Comparison of ENCODE assay signal across 17 cellular contexts in genomic region chr7:73354787-73355186, GRCh38. TPM values are rescaled to one million over a fixed set of nuclear protein-coding genes. Genes with fewer than 3 reads are reported as not detected.
A peak's percentile ranks its signal among the peaks of the same experiment; 100 is the strongest.
DNase-seq lines count a peak whose midpoint lies in the region; ATAC-seq and TF ChIP-seq lines count a peak whose summit lies in the region.
"Had no signal": no experiment of that assay in that cellular context is flagged by ENCODE, and none has a peak within 500 bp of the region (broad histone marks: within the 10 kb centered on the region; RNA-seq: fewer than 3 reads in every experiment).

No MANE protein-coding gene starts in this region.

- no peaks in the 10 kb centered on the region for H3K9me2 ChIP-seq in GM23338 (ENCODE audit: insufficient read depth)

- no peak overlapping the region for H4K91ac ChIP-seq in neuronal stem cell (ENCODE audit: low read depth, low read length, poor library complexity)

- no peak for TF ChIP-seq POLR2A in stomach (IDR thresholded peaks at IDR 0.05)

- H3K9ac ChIP-seq in iPS-20b (ENCODE audit: low read depth, low read length) (0 out of 2 replicates have a peak overlapping the region, but pooled peaks have one; percentile 18), neuronal stem cell (ENCODE audit: low read depth, low read length, poor library complexity) (no peak overlapping the region)

- H3K27ac ChIP-seq in GM23338 (ENCODE audit: low read depth) (no peak overlapping the region), iPS-20b (ENCODE audit: low read length) (no peak overlapping the region), neuronal stem cell (replicated peaks; ENCODE audit: low read length) (no peak overlapping the region), stomach (no peak overlapping the region)
- H3K27ac ChIP-seq: C4-2B had no signal

- H3K79me1 ChIP-seq in neuronal stem cell (ENCODE audit: low read depth, low read length): no peaks in the 10 kb centered on the region

- H2AK5ac ChIP-seq in neuronal stem cell (ENCODE audit: low read depth, low read length): no peak overlapping the region

- H3K4me3 ChIP-seq in GM23338 (no peak overlapping the region), iPS-20b (ENCODE audit: low read length) (no peak overlapping the region), neuronal stem cell (ENCODE audit: low read length in 2 of 2) (no peak overlapping the region), stomach (no peak overlapping the region)
- H3K4me3 ChIP-seq: GM12878, HAP-1 had no signal

- no peaks in the 10 kb centered on the region for H3K4me1 ChIP-seq in GM23338 (ENCODE audit: insufficient read depth)
- H3K4me1 ChIP-seq in iPS-20b (ENCODE audit: insufficient read depth, low read length): peaks cover 7% of the 10 kb centered on the region
- H3K4me1 ChIP-seq in neuronal stem cell (ENCODE audit: control insufficient read depth in 2 of 2, insufficient read depth in 1 of 2, low read depth in 1 of 2, low read length in 2 of 2): peaks cover 7 to 14% of the 10 kb centered on the region in 2 donors
- peaks cover 5 to 18% (median 16%) of the 10 kb centered on the region in 4 donors for H3K4me1 ChIP-seq in stomach
- H3K4me1 ChIP-seq: BE2C, HAP-1 had no signal

- peaks cover 3% of the 10 kb centered on the region; the same call in 2 of the 3 replicates for H3K36me3 Mint-ChIP-seq in GM23338 (ENCODE audit: low read depth)
- H3K36me3 Mint-ChIP-seq in WTC11: peaks cover 11% of the 10 kb centered on the region
- H3K36me3 Mint-ChIP-seq in stimulated activated memory B cell treated with anti-CD40 and anti-IgM and Interleukin-4, amounts not matched to agents 10 μg/mL and 1 μg/mL and 100 μg/mL, for 72 hours: no peaks in the 10 kb centered on the region
- H3K36me3 Mint-ChIP-seq: CD4-positive, alpha-beta memory T cell had no signal

- H4K20me1 ChIP-seq in GM23338 (replicated peaks; ENCODE audit: insufficient read depth): no peaks in the 10 kb centered on the region

- no CpG with 5 or more reads among the region's 16 CpGs for WGBS in neuronal stem cell (ENCODE audit: extremely low coverage in 2 of 2, insufficient read length in 2 of 2, insufficient replicate concordance in 1 of 2), 2 donors
- WGBS in stomach, 5 donors: 82 to 95% (median 90%) methylated on average over 12 to 16 of the region's 16 CpGs

- peak overlapping the region; percentile 8 for H3K23ac ChIP-seq in neuronal stem cell (ENCODE audit: low read depth, low read length, poor library complexity)

- peak overlapping the region; percentile 81; the same call in 1 of the 2 replicates for H2AFZ ChIP-seq in GM23338
- H2AFZ ChIP-seq in neuronal stem cell (ENCODE audit: low read length): peak overlapping the region; percentile 83

- no peak for TF ChIP-seq CTCF in GM23338 (conservative IDR thresholded peaks at IDR 0.05; ENCODE audit: low read depth in 2 of 2)
- TF ChIP-seq CTCF in WTC11 (IDR thresholded peaks at IDR 0.05): no peak
- TF ChIP-seq CTCF in GM20000 (IDR thresholded peaks at IDR 0.05; ENCODE audit: extremely low read depth, missing control alignments): no peak
- no peak for TF ChIP-seq CTCF in stomach (IDR thresholded peaks at IDR 0.05)

- TF ChIP-seq EP300 in stomach (IDR thresholded peaks at IDR 0.05): no peak

- no peaks in the 10 kb centered on the region for H3F3A ChIP-seq in GM23338 (replicated peaks; ENCODE audit: low read depth)

- peak overlapping the region; percentile 49 for H3K18ac ChIP-seq in neuronal stem cell (ENCODE audit: low read length)

- CTCF ChIA-PET in WTC11 (lab: Charles Lee): interaction anchor here (1.2 to 1.6 kb wide), 2 partner anchors 12 to 31 kb away, joined by 3 to 6 read pairs; no protein-coding TSS in a partner anchor

- H3K27ac Mint-ChIP-seq in GM23338: no peak overlapping the region
- no peak overlapping the region for H3K27ac Mint-ChIP-seq in WTC11
- no peak overlapping the region for H3K27ac Mint-ChIP-seq in stimulated activated memory B cell treated with anti-CD40 and anti-IgM and Interleukin-4, amounts not matched to agents 10 μg/mL and 1 μg/mL and 100 μg/mL, for 72 hours
- H3K27ac Mint-ChIP-seq: CD4-positive, alpha-beta memory T cell; HFFc6 had no signal

- no peak overlapping the region for H2BK120ac ChIP-seq in neuronal stem cell (ENCODE audit: low read depth, low read length)

- H3K9me3 Mint-ChIP-seq in GM23338 (peaks cover 8% of the 10 kb centered on the region), WTC11 (peaks cover 15% of the 10 kb centered on the region)
- peaks cover 6% of the 10 kb centered on the region for H3K9me3 Mint-ChIP-seq in stimulated activated memory B cell treated with anti-CD40 and anti-IgM and Interleukin-4, amounts not matched to agents 10 μg/mL and 1 μg/mL and 100 μg/mL, for 72 hours
- H3K9me3 Mint-ChIP-seq: HFFc6 had no signal

- H3K36me3 ChIP-seq in GM23338 (ENCODE audit: insufficient read depth): no peaks in the 10 kb centered on the region
- H3K36me3 ChIP-seq in iPS-20b (ENCODE audit: insufficient read depth, low read depth, low read length): no peaks in the 10 kb centered on the region
- no peaks in the 10 kb centered on the region for H3K36me3 ChIP-seq in neuronal stem cell (replicated peaks in 1 of 2; ENCODE audit: control insufficient read depth in 2 of 2, insufficient read depth in 2 of 2, low read length in 2 of 2)
- H3K36me3 ChIP-seq in stomach: no peaks in the 10 kb centered on the region
- H3K36me3 ChIP-seq: BE2C, HAP-1 had no signal

- H3K79me2 ChIP-seq in GM23338 (replicated peaks; ENCODE audit: insufficient read depth): no peaks in the 10 kb centered on the region

- no peak overlapping the region for H3K4me3 Mint-ChIP-seq in GM23338
- H3K4me3 Mint-ChIP-seq in WTC11: no peak overlapping the region
- no peak overlapping the region for H3K4me3 Mint-ChIP-seq in stimulated activated memory B cell treated with anti-CD40 and anti-IgM and Interleukin-4, amounts not matched to agents 10 μg/mL and 1 μg/mL and 100 μg/mL, for 72 hours
- H3K4me3 Mint-ChIP-seq: CD4-positive, alpha-beta memory T cell; HFFc6 had no signal

- H2BK12ac ChIP-seq in neuronal stem cell (ENCODE audit: low read length): no peak overlapping the region

- POLR2A ChIA-PET in WTC11 (lab: Charles Lee): no interaction called here

- intact Hi-C loops in stomach (cut with DNase I; ENCODE audit: low total_unique reads): no loop called here

- H3K9me3 ChIP-seq in iPS-20b (ENCODE audit: insufficient read depth, low read depth, low read length): no peaks in the 10 kb centered on the region
- H3K9me3 ChIP-seq in neuronal stem cell (replicated peaks in 1 of 2; ENCODE audit: control insufficient read depth in 2 of 2, insufficient read depth in 1 of 2, low read depth in 1 of 2, low read length in 2 of 2): peaks cover 4 to 11% of the 10 kb centered on the region in 2 donors
- peaks cover 0 to 3% (median 0%) of the 10 kb centered on the region in 4 donors for H3K9me3 ChIP-seq in stomach
- H3K9me3 ChIP-seq: BE2C, HAP-1 had no signal

- H3K4me2 ChIP-seq in GM23338: no peak overlapping the region
- no peak overlapping the region for H3K4me2 ChIP-seq in neuronal stem cell (ENCODE audit: insufficient read depth, low read length, poor library complexity, severe bottlenecking)

- peak overlapping the region; percentile 66 for H2BK15ac ChIP-seq in neuronal stem cell (ENCODE audit: low read length)

- H3K27me3 ChIP-seq in GM23338 (ENCODE audit: insufficient read depth): no peaks in the 10 kb centered on the region
- no peaks in the 10 kb centered on the region for H3K27me3 ChIP-seq in iPS-20b (ENCODE audit: insufficient read depth, low read length)
- H3K27me3 ChIP-seq in neuronal stem cell (ENCODE audit: control insufficient read depth in 3 of 3, insufficient read depth in 3 of 3, low read depth in 1 of 3, low read length in 3 of 3): no peaks in the 10 kb centered on the region
- peaks cover 0 to 14% (median 0%) of the 10 kb centered on the region in 3 donors for H3K27me3 ChIP-seq in stomach
- H3K27me3 ChIP-seq: BE2C had no signal

- H3K4me1 Mint-ChIP-seq in GM23338 (peaks cover 14% of the 10 kb centered on the region), WTC11 (peaks cover 23% of the 10 kb centered on the region)
- H3K4me1 Mint-ChIP-seq in stimulated activated memory B cell treated with anti-CD40 and anti-IgM and Interleukin-4, amounts not matched to agents 10 μg/mL and 1 μg/mL and 100 μg/mL, for 72 hours: no peaks in the 10 kb centered on the region
- H3K4me1 Mint-ChIP-seq: CD4-positive, alpha-beta memory T cell had no signal

- H3K27me3 Mint-ChIP-seq in GM23338 (ENCODE audit: insufficient read depth, low read depth, poor library complexity) (peaks cover 7% of the 10 kb centered on the region), WTC11 (ENCODE audit: low read depth) (no peaks in the 10 kb centered on the region)
- peaks cover 12% of the 10 kb centered on the region for H3K27me3 Mint-ChIP-seq in stimulated activated memory B cell treated with anti-CD40 and anti-IgM and Interleukin-4, amounts not matched to agents 10 μg/mL and 1 μg/mL and 100 μg/mL, for 72 hours

- H3K14ac ChIP-seq in neuronal stem cell (ENCODE audit: low read length): no peak overlapping the region

- H2BK5ac ChIP-seq in neuronal stem cell (ENCODE audit: low read length): no peak overlapping the region

- ATAC-seq in GM23338 (no peak; the same call in 2 of the 3 replicates), WTC11 (no peak)
- no peak for ATAC-seq in stimulated activated memory B cell treated with anti-CD40 and anti-IgM and Interleukin-4, amounts not matched to agents 10 μg/mL and 1 μg/mL and 100 μg/mL, for 72 hours
- ATAC-seq: GM12878 had no signal

- peak overlapping the region; percentile 53 for H4K8ac ChIP-seq in neuronal stem cell (ENCODE audit: low read depth, low read length)

- no peak overlapping the region for H3K4ac ChIP-seq in neuronal stem cell (ENCODE audit: low read length)

- DNase-seq in GM23338 (ENCODE audit: low spot score) (no peak), WTC11 (ENCODE audit: low spot score) (no peak), neuronal stem cell (ENCODE audit: low spot score) (no peak), GM20000 (ENCODE audit: low spot score) (no peak), stomach (no peak)
- DNase-seq: BE2C; CD4-positive, alpha-beta memory T cell; DMS79; GOT3; HFFc6 had no signal

RNA-seq across cellular contexts. Expression of gene FKBP6, which starts 26.8 kb away (rescaled TPM):
- total RNA-seq in GM23338 (2014; rRNA removed; shearing (Covaris generic)): not detected in 2 replicates
- 0.15 TPM in 1 of 2 replicates, not detected in the other for polyA plus RNA-seq in GM23338 (2016; fragmentation: Nextera tagmentation; extraction: Ambion mirVana)
- total RNA-seq in WTC11 (2021): 0.09 to 0.11 TPM in 2 of 3 replicates, not detected in the other
- 0.06 TPM for polyA plus RNA-seq in neuronal stem cell (2013, experiment 1 of 2)
- 0.03 TPM for polyA plus RNA-seq in neuronal stem cell (2013, experiment 2 of 2)
- total RNA-seq in stomach: not detected
- under 1 TPM in 1 of 3 donors, not detected in 2; 0.10 TPM for polyA plus RNA-seq in stomach
- total RNA-seq: CD4-positive, alpha-beta memory T cell; G401; GM12878; HFFc6 had no signal
- polyA plus RNA-seq: AG04450; CD4-positive, alpha-beta memory T cell; GM12878 had no signal

RNA-seq across cellular contexts. Expression of gene TRIM50, which starts 26.9 kb away (rescaled TPM):
- 0.10 TPM in 1 of 2 replicates, not detected in the other for total RNA-seq in GM23338 (2014; rRNA removed; shearing (Covaris generic))
- polyA plus RNA-seq in GM23338 (2016; fragmentation: Nextera tagmentation; extraction: Ambion mirVana) (0.19 TPM in 1 of 2 replicates, not detected in the other), stomach (10 to 100 TPM; 28.0 to 35.4 (median 31.7) TPM)
- total RNA-seq in WTC11 (2021) (0.15 to 0.16 TPM in 2 of 3 replicates, not detected in the other), stomach (10 to 100 TPM in 4 of 5 donors, not detected in 1; 10.8 to 69.4 (median 32.1) TPM)
- 0.03 TPM for polyA plus RNA-seq in neuronal stem cell (2013, experiment 1 of 2)
- polyA plus RNA-seq in neuronal stem cell (2013, experiment 2 of 2): not detected
- total RNA-seq: CD4-positive, alpha-beta memory T cell; G401; GM12878; HFFc6 had no signal
- polyA plus RNA-seq: AG04450; CD4-positive, alpha-beta memory T cell; GM12878 had no signal

RNA-seq across cellular contexts. Expression of gene NSUN5, which starts 46.2 kb away (rescaled TPM):
- total RNA-seq in GM23338 (2014; rRNA removed; shearing (Covaris generic)): 71.2 and 73.4 TPM in 2 replicates
- polyA plus RNA-seq in GM23338 (2016; fragmentation: Nextera tagmentation; extraction: Ambion mirVana): 59.5 and 65.6 TPM in 2 replicates
- 57.0 to 62.2 TPM (median 62.2 TPM) in 3 replicates for total RNA-seq in WTC11 (2021)
- 20.7 TPM for polyA plus RNA-seq in neuronal stem cell (2013, experiment 1 of 2)
- polyA plus RNA-seq in neuronal stem cell (2013, experiment 2 of 2): 20.1 TPM
- total RNA-seq in stomach: 10 to 100 TPM in 3 of 5 donors, 1 to 10 TPM in 1, not detected in 1; 6.7 to 97.3 (median 16.5) TPM
- 10 to 100 TPM; 22.4 to 26.9 (median 24.6) TPM for polyA plus RNA-seq in stomach
